8 cellular contexts compared by ENCODE assay signal in genomic region chr20:3812259-3812681, GRCh38. TPM values are rescaled to one million over a fixed set of nuclear protein-coding genes. Genes with fewer than 3 reads are reported as not detected.
DNase-seq lines count a peak whose midpoint lies in the region; ATAC-seq and TF ChIP-seq lines count a peak whose summit lies in the region.

No MANE protein-coding gene starts in this region.

- no peak for DNase-seq in stimulated activated naive CD8-positive, alpha-beta T cell treated with anti-CD3 and anti-CD28 coated beads, Interleukin-15, Interleukin-2, amounts not matched to agents 100 U/mL and 50 U/mL, for 24 hours
- DNase-seq in caudate nucleus (lab: John Stamatoyannopoulos, UW) (no peak), aorta (peak; percentile 42 to 54), NCI-H82 treated with DMSO at 0.1 percent for 48 hours (lab: John Stamatoyannopoulos, UW; ENCODE audit: unreplicated experiment) (no peak), ecto neural progenitor cell (ENCODE audit: low spot score) (no peak), MM.1S (no peak)
- DNase-seq in natural killer cell treated with Interleukin-12 subunit alpha and Interleukin-12 subunit beta and Interleukin-15 and Interleukin-18, amount 100 ng/mL, for 72 hours (ENCODE audit: low spot score): no peak

- H3K27me3 ChIP-seq in aorta (ENCODE audit: control insufficient read depth in 1 of 2, insufficient read depth in 2 of 2, low read length in 1 of 2) (no peaks in the 10 kb centered on the region), MM.1S (replicated peaks; ENCODE audit: insufficient read depth, low read length) (no peaks in the 10 kb centered on the region)

- no peaks in the 10 kb centered on the region for H3K79me2 ChIP-seq in MM.1S (ENCODE audit: low read length)

- H3K4me2 ChIP-seq in MM.1S (ENCODE audit: low read depth, low read length): no peak overlapping the region

- WGBS in aorta, 2 donors: 95 to 96% methylated on average over 7 to 9 of the region's 9 CpGs

- peak overlapping the region; percentile 98 for H3K27ac ChIP-seq in caudate nucleus (ENCODE audit: low read depth, low read length)
- H3K27ac ChIP-seq in aorta (ENCODE audit: low read depth in 1 of 2, low read length in 2 of 2): peak overlapping the region in 1 of 2 donors; percentile 80
- no peak overlapping the region for H3K27ac ChIP-seq in MM.1S (ENCODE audit: low read length)

- no peaks in the 10 kb centered on the region for H3K9me3 Mint-ChIP-seq in stimulated activated naive CD8-positive, alpha-beta T cell treated with anti-CD3 and anti-CD28 coated beads, Interleukin-15, Interleukin-2, amounts not matched to agents 100 ng/mL and 50 ng/mL, for 24 hours
- H3K9me3 Mint-ChIP-seq in natural killer cell treated with Interleukin-12 subunit alpha and Interleukin-12 subunit beta and Interleukin-15 and Interleukin-18, amount 100 ng/mL, for 72 hours: no peaks in the 10 kb centered on the region

- ATAC-seq in stimulated activated naive CD8-positive, alpha-beta T cell treated with anti-CD3 and anti-CD28 coated beads, Interleukin-15, Interleukin-2, amounts not matched to agents 100 U/mL and 50 U/mL, for 24 hours: no peak
- no peak for ATAC-seq in natural killer cell treated with Interleukin-12 subunit alpha and Interleukin-12 subunit beta and Interleukin-15 and Interleukin-18, amount 100 ng/mL, for 72 hours
- no peak for ATAC-seq in aorta (ENCODE audit: low FRiP score)

- intact Hi-C loops in aorta (cut with DNase I): no loop called here

- H3K27ac Mint-ChIP-seq in stimulated activated naive CD8-positive, alpha-beta T cell treated with anti-CD3 and anti-CD28 coated beads, Interleukin-15, Interleukin-2, amounts not matched to agents 100 ng/mL and 50 ng/mL, for 24 hours: peak overlapping the region; percentile 97
- peak overlapping the region; percentile 86 to 94 for H3K27ac Mint-ChIP-seq in natural killer cell treated with Interleukin-12 subunit alpha and Interleukin-12 subunit beta and Interleukin-15 and Interleukin-18, amount 100 ng/mL, for 72 hours

- no peaks in the 10 kb centered on the region for H3K9me2 ChIP-seq in MM.1S (replicated peaks; ENCODE audit: insufficient read depth, low read length)

- H3K4me1 Mint-ChIP-seq in stimulated activated naive CD8-positive, alpha-beta T cell treated with anti-CD3 and anti-CD28 coated beads, Interleukin-15, Interleukin-2, amounts not matched to agents 100 ng/mL and 50 ng/mL, for 24 hours (ENCODE audit: low read depth): peaks cover 77% of the 10 kb centered on the region
- peaks cover 43 to 46% of the 10 kb centered on the region in 2 donors for H3K4me1 Mint-ChIP-seq in natural killer cell treated with Interleukin-12 subunit alpha and Interleukin-12 subunit beta and Interleukin-15 and Interleukin-18, amount 100 ng/mL, for 72 hours (ENCODE audit: low read depth in 2 of 2)

- H3K4me1 ChIP-seq in aorta (ENCODE audit: control insufficient read depth in 1 of 2, insufficient read depth in 2 of 2, low read length in 2 of 2): no peaks in the 10 kb centered on the region
- no peaks in the 10 kb centered on the region for H3K4me1 ChIP-seq in MM.1S (ENCODE audit: low read length)

- no peaks in the 10 kb centered on the region for H4K20me1 ChIP-seq in MM.1S (ENCODE audit: insufficient read depth, low read length)

- H3K9me3 ChIP-seq in aorta (ENCODE audit: control insufficient read depth, low read length): no peaks in the 10 kb centered on the region
- H3K9me3 ChIP-seq in MM.1S (replicated peaks; ENCODE audit: insufficient read depth, low read length): no peaks in the 10 kb centered on the region

- no peak overlapping the region for H2AFZ ChIP-seq in MM.1S (ENCODE audit: low read length)

- no peak overlapping the region for H3K4me3 ChIP-seq in aorta (ENCODE audit: low read length in 2 of 2)
- H3K4me3 ChIP-seq in MM.1S (ENCODE audit: low read length): no peak overlapping the region

- no peak overlapping the region for H3K4me3 Mint-ChIP-seq in stimulated activated naive CD8-positive, alpha-beta T cell treated with anti-CD3 and anti-CD28 coated beads, Interleukin-15, Interleukin-2, amounts not matched to agents 100 ng/mL and 50 ng/mL, for 24 hours
- peak overlapping the region; percentile 86 for H3K4me3 Mint-ChIP-seq in natural killer cell treated with Interleukin-12 subunit alpha and Interleukin-12 subunit beta and Interleukin-15 and Interleukin-18, amount 100 ng/mL, for 72 hours

- no peak for TF ChIP-seq CTCF in MM.1S (IDR thresholded peaks at IDR 0.05; ENCODE audit: low read length)

- H3K36me3 ChIP-seq in aorta (ENCODE audit: control insufficient read depth in 1 of 2, insufficient read depth in 2 of 2, low read length in 1 of 2) (no peaks in the 10 kb centered on the region), MM.1S (replicated peaks; ENCODE audit: insufficient read depth, low read length) (no peaks in the 10 kb centered on the region)

- H3K27me3 Mint-ChIP-seq in stimulated activated naive CD8-positive, alpha-beta T cell treated with anti-CD3 and anti-CD28 coated beads, Interleukin-15, Interleukin-2, amounts not matched to agents 100 ng/mL and 50 ng/mL, for 24 hours: no peaks in the 10 kb centered on the region
- H3K27me3 Mint-ChIP-seq in natural killer cell treated with Interleukin-12 subunit alpha and Interleukin-12 subunit beta and Interleukin-15 and Interleukin-18, amount 100 ng/mL, for 72 hours: no peaks in the 10 kb centered on the region

- H3F3A ChIP-seq in MM.1S (ENCODE audit: insufficient read depth, low read length): no peaks in the 10 kb centered on the region; the same call in 1 of the 2 replicates

- peaks cover under 1% of the 10 kb centered on the region for H3K36me3 Mint-ChIP-seq in stimulated activated naive CD8-positive, alpha-beta T cell treated with anti-CD3 and anti-CD28 coated beads, Interleukin-15, Interleukin-2, amounts not matched to agents 100 ng/mL and 50 ng/mL, for 24 hours (ENCODE audit: low read depth)
- no peaks in the 10 kb centered on the region for H3K36me3 Mint-ChIP-seq in natural killer cell treated with Interleukin-12 subunit alpha and Interleukin-12 subunit beta and Interleukin-15 and Interleukin-18, amount 100 ng/mL, for 72 hours

- no peak overlapping the region for H3K9ac ChIP-seq in MM.1S (ENCODE audit: low read length)

RNA-seq across cellular contexts. Expression of gene AP5S1, which starts 8.1 kb away (rescaled TPM):
- total RNA-seq in natural killer cell treated with Interleukin-12 subunit alpha and Interleukin-12 subunit beta and Interleukin-15 and Interleukin-18, amount 100 ng/mL, for 72 hours: 10 to 100 TPM; 13.5 to 19.7 TPM
- total RNA-seq in aorta: 10 to 100 TPM in 1 of 2 donors, 1 to 10 TPM in 1; 9.9 to 12.3 TPM
- polyA plus RNA-seq in aorta: 1 to 10 TPM; 4.4 to 5.9 TPM

RNA-seq across cellular contexts. Expression of gene CDC25B, which starts 16.2 kb away (rescaled TPM):
- 10 to 100 TPM; 38.9 to 84.1 TPM for total RNA-seq in natural killer cell treated with Interleukin-12 subunit alpha and Interleukin-12 subunit beta and Interleukin-15 and Interleukin-18, amount 100 ng/mL, for 72 hours
- total RNA-seq in aorta: 10 to 100 TPM; 29.6 to 56.3 TPM
- 10 to 100 TPM in 1 of 2 donors, 1 to 10 TPM in 1; 9.9 to 87.5 TPM for polyA plus RNA-seq in aorta

RNA-seq across cellular contexts. Expression of gene CENPB, which starts 25.7 kb away (rescaled TPM):
- total RNA-seq in natural killer cell treated with Interleukin-12 subunit alpha and Interleukin-12 subunit beta and Interleukin-15 and Interleukin-18, amount 100 ng/mL, for 72 hours: 100 to 1,000 TPM in 1 of 2 donors, 10 to 100 TPM in 1; 75.4 to 118 TPM
- total RNA-seq in aorta: 10 to 100 TPM; 79.7 to 89.4 TPM
- 10 to 100 TPM; 44.7 to 86.8 TPM for polyA plus RNA-seq in aorta

RNA-seq across cellular contexts. Expression of gene SPEF1, which starts 31.0 kb away (rescaled TPM):
- under 1 TPM; 0.24 to 0.36 TPM for total RNA-seq in natural killer cell treated with Interleukin-12 subunit alpha and Interleukin-12 subunit beta and Interleukin-15 and Interleukin-18, amount 100 ng/mL, for 72 hours
- not detected for total RNA-seq in aorta
- polyA plus RNA-seq in aorta: under 1 TPM in 1 of 2 donors, not detected in 1; 0.90 TPM

RNA-seq across cellular contexts. Expression of gene MAVS, which starts 34.4 kb away (rescaled TPM):
- total RNA-seq in natural killer cell treated with Interleukin-12 subunit alpha and Interleukin-12 subunit beta and Interleukin-15 and Interleukin-18, amount 100 ng/mL, for 72 hours: 10 to 100 TPM; 38.6 to 45.2 TPM
- 10 to 100 TPM; 33.4 to 36.1 TPM for total RNA-seq in aorta
- 10 to 100 TPM; 11.1 to 14.6 TPM for polyA plus RNA-seq in aorta

Comparison
In these comparisons a context has a peak if more than half of its experiments do, and no peak if none do; other contexts are left out.
1. DNase-seq: peak in aorta (2 of 2); none in stimulated activated naive CD8-positive, alpha-beta T cell treated with anti-CD3 and anti-CD28 coated beads, Interleukin-15, Interleukin-2, amounts not matched to agents 100 U/mL and 50 U/mL, for 24 hours (single experiment), caudate nucleus (0 of 61), natural killer cell treated with Interleukin-12 subunit alpha and Interleukin-12 subunit beta and Interleukin-15 and Interleukin-18, amount 100 ng/mL, for 72 hours (single experiment), NCI-H82 treated with DMSO at 0.1 percent for 48 hours (single experiment), ecto neural progenitor cell (single experiment) and MM.1S (single experiment).